In the genomic region with DNA sequence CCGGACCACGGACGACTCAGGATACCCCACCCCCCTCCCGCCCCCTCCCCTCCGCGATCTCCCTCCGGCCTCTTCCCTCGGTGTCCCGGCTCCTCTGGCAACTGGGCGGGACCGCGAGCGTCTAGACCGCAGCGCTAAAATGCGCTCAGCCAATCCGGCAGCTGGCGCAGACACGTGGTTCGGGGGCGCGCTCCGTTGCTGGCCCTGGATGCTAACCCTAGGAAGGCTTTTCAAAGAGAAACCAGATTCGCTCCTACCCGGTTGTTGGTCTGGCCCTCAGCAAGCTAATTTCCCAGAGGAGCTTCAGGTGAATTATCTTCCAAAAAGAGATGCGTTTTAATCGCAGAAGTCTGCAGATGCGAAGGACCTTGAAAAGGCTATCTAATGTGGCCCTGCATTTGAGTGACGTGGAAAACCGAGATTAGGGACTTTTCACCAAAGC, we compare ENCODE assay signal across 8 cellular contexts. TPM values are rescaled to one million over a fixed set of nuclear protein-coding genes. Genes with fewer than 3 reads are reported as not detected.
DNase-seq lines count a peak whose midpoint lies in the region; ATAC-seq and TF ChIP-seq lines count a peak whose summit lies in the region.

A gene with protein sequence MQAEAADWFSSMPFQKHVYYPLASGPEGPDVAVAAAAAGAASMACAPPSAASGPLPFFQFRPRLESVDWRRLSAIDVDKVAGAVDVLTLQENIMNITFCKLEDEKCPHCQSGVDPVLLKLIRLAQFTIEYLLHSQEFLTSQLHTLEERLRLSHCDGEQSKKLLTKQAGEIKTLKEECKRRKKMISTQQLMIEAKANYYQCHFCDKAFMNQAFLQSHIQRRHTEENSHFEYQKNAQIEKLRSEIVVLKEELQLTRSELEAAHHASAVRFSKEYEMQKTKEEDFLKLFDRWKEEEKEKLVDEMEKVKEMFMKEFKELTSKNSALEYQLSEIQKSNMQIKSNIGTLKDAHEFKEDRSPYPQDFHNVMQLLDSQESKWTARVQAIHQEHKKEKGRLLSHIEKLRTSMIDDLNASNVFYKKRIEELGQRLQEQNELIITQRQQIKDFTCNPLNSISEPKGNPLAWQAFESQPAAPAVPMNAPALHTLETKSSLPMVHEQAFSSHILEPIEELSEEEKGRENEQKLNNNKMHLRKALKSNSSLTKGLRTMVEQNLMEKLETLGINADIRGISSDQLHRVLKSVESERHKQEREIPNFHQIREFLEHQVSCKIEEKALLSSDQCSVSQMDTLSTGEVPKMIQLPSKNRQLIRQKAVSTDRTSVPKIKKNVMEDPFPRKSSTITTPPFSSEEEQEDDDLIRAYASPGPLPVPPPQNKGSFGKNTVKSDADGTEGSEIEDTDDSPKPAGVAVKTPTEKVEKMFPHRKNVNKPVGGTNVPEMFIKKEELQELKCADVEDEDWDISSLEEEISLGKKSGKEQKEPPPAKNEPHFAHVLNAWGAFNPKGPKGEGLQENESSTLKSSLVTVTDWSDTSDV (minus strand): TSS at position 96 of the 442 bp plus-strand sequence. CDS start 2,677 bp downstream, outside the sequence.

- H3K4me1 Mint-ChIP-seq in T-helper 2 cell treated with Interferon-gamma antibody and Interleukin-4, amounts not matched to agents 5 μg/mL and 100 μg/mL, for 36 hours (ENCODE audit: low read depth), result peaks cover 6% of the 10 kb centered on the region
- H3K4me1 Mint-ChIP-seq in memory B cell, result no peaks in the 10 kb centered on the region

- peak within 1 kb of the TSS; percentile 61 for H3K27ac ChIP-seq in temporal lobe (ENCODE audit: low read depth, low read length)

- no peaks in the 10 kb centered on the region for H3K9me3 Mint-ChIP-seq in T-helper 2 cell treated with Interferon-gamma antibody and Interleukin-4, amounts not matched to agents 5 μg/mL and 100 μg/mL, for 36 hours
- H3K9me3 Mint-ChIP-seq in memory B cell, result no peaks in the 10 kb centered on the region

- DNase-seq in DMS114 treated with DMSO at 0.1 percent for 48 hours (lab: John Stamatoyannopoulos, UW; ENCODE audit: unreplicated experiment), result peak; percentile 63
- peak; percentile 88 for DNase-seq in NCI-H1092 treated with DMSO at 0.1 percent for 48 hours (lab: John Stamatoyannopoulos, UW)
- peak; percentile 18 for DNase-seq in T-helper 2 cell treated with Interferon-gamma antibody and Interleukin-4, amounts not matched to agents 5 μg/mL and 100 μg/mL, for 36 hours (ENCODE audit: low spot score)
- DNase-seq in epithelial cell of proximal tubule (ENCODE audit: low read depth), result no peak
- no peak for DNase-seq in memory B cell (ENCODE audit: low spot score in 2 of 2)
- DNase-seq in NCI-H187 treated with DMSO at 0.1 percent for 48 hours (lab: John Stamatoyannopoulos, UW), result no peak

- no peak for TF ChIP-seq CTCF in epithelial cell of proximal tubule (conservative IDR thresholded peaks at IDR 0.05; ENCODE audit: low read depth, low read length)

- H3K27me3 Mint-ChIP-seq in T-helper 2 cell treated with Interferon-gamma antibody and Interleukin-4, amounts not matched to agents 5 μg/mL and 100 μg/mL, for 36 hours (ENCODE audit: low read depth), result peaks cover 46% of the 10 kb centered on the region
- H3K27me3 Mint-ChIP-seq in memory B cell, result peaks cover 14% of the 10 kb centered on the region

- no peak within 1 kb of the TSS for H3K27ac Mint-ChIP-seq in T-helper 2 cell treated with Interferon-gamma antibody and Interleukin-4, amounts not matched to agents 5 μg/mL and 100 μg/mL, for 36 hours
- no peak within 1 kb of the TSS for H3K27ac Mint-ChIP-seq in memory B cell

- peak within 1 kb of the TSS; percentile 78 for H3K4me3 ChIP-seq in epithelial cell of proximal tubule (ENCODE audit: low read depth, low read length)

- H3K36me3 Mint-ChIP-seq in T-helper 2 cell treated with Interferon-gamma antibody and Interleukin-4, amounts not matched to agents 5 μg/mL and 100 μg/mL, for 36 hours (ENCODE audit: low read depth), result no peaks in the 10 kb centered on the region
- H3K36me3 Mint-ChIP-seq in memory B cell, result no peaks in the 10 kb centered on the region

- H3K4me3 Mint-ChIP-seq in T-helper 2 cell treated with Interferon-gamma antibody and Interleukin-4, amounts not matched to agents 5 μg/mL and 100 μg/mL, for 36 hours, result peak within 1 kb of the TSS; percentile 71
- H3K4me3 Mint-ChIP-seq in memory B cell, result peak within 1 kb of the TSS; percentile 60

- peak; percentile 71 for ATAC-seq in GM21367 (IDR thresholded peaks at IDR 0.05; ENCODE audit: unreplicated experiment)
- ATAC-seq in memory B cell (ENCODE audit: low read depth), result no peak

RNA-seq across cellular contexts. Expression of the gene that starts here (rescaled TPM):
- total RNA-seq in epithelial cell of proximal tubule (16.7 and 18.3 TPM in 2 replicates), temporal lobe (47.2 TPM)

Comparison
In these comparisons a context has a peak if more than half of its experiments do, and no peak if none do; other contexts are left out.
1. DNase-seq: peak in DMS114 treated with DMSO at 0.1 percent for 48 hours (single experiment), NCI-H1092 treated with DMSO at 0.1 percent for 48 hours (single experiment) and T-helper 2 cell treated with Interferon-gamma antibody and Interleukin-4, amounts not matched to agents 5 μg/mL and 100 μg/mL, for 36 hours (single experiment); none in epithelial cell of proximal tubule (single experiment), memory B cell (0 of 2) and NCI-H187 treated with DMSO at 0.1 percent for 48 hours (single experiment).